ENCODE assay signal across 16 cellular contexts in the genomic region with DNA sequence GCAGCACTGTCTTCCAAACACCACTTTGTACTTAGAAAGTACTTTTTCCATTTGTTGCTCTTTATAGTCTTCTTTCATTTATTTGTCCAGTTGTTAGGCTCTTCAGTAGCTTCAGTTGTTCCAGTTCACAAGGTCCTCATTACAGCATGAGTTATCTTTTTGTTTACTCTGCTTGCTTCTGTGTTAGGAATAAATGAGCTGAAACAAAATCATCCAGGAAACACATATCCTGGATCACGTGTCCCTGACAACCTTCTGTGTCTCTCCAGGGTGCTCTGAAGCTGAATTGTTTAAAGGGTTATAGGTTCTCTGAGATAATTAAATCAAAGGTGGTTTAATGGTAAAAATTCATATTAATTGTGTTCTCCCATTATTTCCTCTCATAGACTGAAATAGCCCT. TPM values are rescaled to one million over a fixed set of nuclear protein-coding genes. Genes with fewer than 3 reads are reported as not detected.
A peak's percentile ranks its signal among the peaks of the same experiment; 100 is the strongest.
DNase-seq lines count a peak whose midpoint lies in the region; ATAC-seq and TF ChIP-seq lines count a peak whose summit lies in the region.
"Had no signal": no experiment of that assay in that cellular context is flagged by ENCODE, and none has a peak within 500 bp of the region (broad histone marks: within the 10 kb centered on the region; RNA-seq: fewer than 3 reads in every experiment).

No MANE protein-coding gene starts in this region.

- H3K27ac ChIP-seq in hepatocyte, result peak overlapping the region; percentile 39
- H3K27ac ChIP-seq in uterus, result peak overlapping the region; percentile 61 to 87
- H3K27ac ChIP-seq: body of pancreas, lower lobe of right lung had no signal

- 19% methylated on average over 1 of the region's 1 CpG for WGBS in hepatocyte (ENCODE audit: low lambda C conversion rate, missing lambda C conversion rate)

- peaks cover 9% of the 10 kb centered on the region for H3K9me3 ChIP-seq in hepatocyte (ENCODE audit: low read depth)
- peaks cover 0 to 15% of the 10 kb centered on the region in 2 donors for H3K9me3 ChIP-seq in uterus
- peaks cover 5% of the 10 kb centered on the region; the same call in 1 of the 2 replicates for H3K9me3 ChIP-seq in MG63

- H3K9me2 ChIP-seq in hepatocyte (replicated peaks; ENCODE audit: insufficient read depth), result no peaks in the 10 kb centered on the region

- peak overlapping the region; percentile 37 for H2AFZ ChIP-seq in hepatocyte

- no peaks in the 10 kb centered on the region for H4K20me1 ChIP-seq in hepatocyte (ENCODE audit: insufficient read depth, poor library complexity, severe bottlenecking)

- no peak for TF ChIP-seq POLR2A in uterus (IDR thresholded peaks at IDR 0.05)

- intact Hi-C loops in uterus (cut with DNase I; ENCODE audit: low total_unique reads), result no loop called here

- H3K27me3 ChIP-seq in hepatocyte, result no peaks in the 10 kb centered on the region
- H3K27me3 ChIP-seq in uterus, result no peaks in the 10 kb centered on the region
- no peaks in the 10 kb centered on the region for H3K27me3 ChIP-seq in MG63
- H3K27me3 ChIP-seq: body of pancreas had no signal

- TF ChIP-seq CTCF in hepatocyte (IDR thresholded peaks at IDR 0.05; ENCODE audit: poor library complexity), result no peak
- no peak for TF ChIP-seq CTCF in uterus (IDR thresholded peaks at IDR 0.05)

- H3K36me3 ChIP-seq in hepatocyte (replicated peaks; ENCODE audit: insufficient read depth, low read depth), result no peaks in the 10 kb centered on the region
- no peaks in the 10 kb centered on the region for H3K36me3 ChIP-seq in uterus
- H3K36me3 ChIP-seq in MG63, result no peaks in the 10 kb centered on the region
- H3K36me3 ChIP-seq: lower lobe of right lung had no signal

- peaks cover 10% of the 10 kb centered on the region for H3K4me1 ChIP-seq in hepatocyte (ENCODE audit: insufficient read depth)
- H3K4me1 ChIP-seq in uterus, result peaks cover 0 to 8% of the 10 kb centered on the region in 2 donors

- ATAC-seq in GM18909 (IDR thresholded peaks at IDR 0.05; ENCODE audit: poor library complexity, unreplicated experiment) (no peak), GM19395 (IDR thresholded peaks at IDR 0.05; ENCODE audit: unreplicated experiment) (no peak)
- ATAC-seq: body of pancreas, lower lobe of right lung, Panc1 had no signal

- H3K4me3 ChIP-seq in hepatocyte (no peak overlapping the region), uterus (no peak overlapping the region), MG63 (no peak overlapping the region)
- H3K4me3 ChIP-seq: body of pancreas, lower lobe of right lung had no signal

- DNase-seq in NCI-H2196 (lab: John Stamatoyannopoulos, UW; ENCODE audit: unreplicated experiment) (peak; percentile 6), NCI-H2196 treated with DMSO at 0.1 percent for 48 hours (lab: John Stamatoyannopoulos, UW; ENCODE audit: unreplicated experiment) (no peak), NCI-H345 (lab: John Stamatoyannopoulos, UW) (peak; percentile 72), hepatocyte (ENCODE audit: low spot score) (no peak), uterus (no peak), MG63 (no peak)
- DNase-seq: activated CD4-positive, alpha-beta T cell treated with anti-CD3 and anti-CD28 coated beads, Interleukin-2, amount 50 U/mL, for 4 hours; body of pancreas; effector memory CD4-positive, alpha-beta T cell; lower lobe of right lung; NCI-H1930; nucleus accumbens; stimulated activated CD8-positive, alpha-beta memory T cell treated with anti-CD3 and anti-CD28 coated beads, Interleukin-4, amount 100 ng/mL, for 48 hours had no signal

- no peaks in the 10 kb centered on the region for H3K79me2 ChIP-seq in hepatocyte

- peak overlapping the region; percentile 31 for H3K4me2 ChIP-seq in hepatocyte

RNA-seq across cellular contexts. Expression of a gene that starts 19.9 kb away (rescaled TPM):
- 22.4 and 23.9 TPM in 2 replicates for total RNA-seq in hepatocyte
- 10.0 and 10.9 TPM in 2 replicates for polyA plus RNA-seq in hepatocyte
- 10 to 100 TPM in 3 of 4 donors, 1 to 10 TPM in 1; 10.0 to 31.8 (median 24.5) TPM for total RNA-seq in uterus
- total RNA-seq in MG63 (2014; rRNA removed; shearing (Covaris generic); ENCODE audit: low replicate concordance), result 4.5 and 10.7 TPM in 2 replicates

Comparison
In these comparisons a context has a peak if more than half of its experiments do, and no peak if none do; other contexts are left out.
1. DNase-seq: peak in NCI-H2196 (single experiment) and NCI-H345 (single experiment); none in NCI-H2196 treated with DMSO at 0.1 percent for 48 hours (single experiment), hepatocyte (single experiment), uterus (0 of 2) and MG63 (single experiment).